In the genomic region with DNA sequence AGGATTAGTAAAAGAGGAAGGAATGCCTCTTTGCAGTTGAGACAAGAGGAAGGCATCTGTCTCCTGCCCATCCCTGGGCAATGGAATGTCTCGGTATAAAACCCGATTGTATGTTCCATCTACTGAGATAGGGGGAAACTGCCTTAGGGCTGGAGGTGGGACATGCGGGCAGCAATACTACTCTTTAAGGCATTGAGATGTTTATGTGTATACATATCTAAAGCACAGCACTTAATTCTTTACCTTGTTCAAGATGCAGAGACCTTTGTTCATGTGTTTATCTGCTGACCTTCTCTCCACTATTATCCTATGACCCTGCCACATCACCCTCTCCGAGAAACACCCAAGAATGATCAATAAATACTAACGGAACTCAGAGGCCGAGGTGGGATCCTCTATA, we compare ENCODE assay signal across 11 cellular contexts. TPM values are rescaled to one million over a fixed set of nuclear protein-coding genes. Genes with fewer than 3 reads are reported as not detected.
"Had no signal": no experiment of that assay in that cellular context is flagged by ENCODE, and none has a peak within 500 bp of the region (broad histone marks: within the 10 kb centered on the region; RNA-seq: fewer than 3 reads in every experiment).

No MANE protein-coding gene starts in this region.

RNA-seq across cellular contexts. Expression of gene TRIM61, which starts 18.7 kb away (rescaled TPM):
- total RNA-seq: PC-3, RPMI7951, SJCRH30, SJSA1, SK-MEL-5 had no signal
- polyA plus RNA-seq: SK-N-SH had no signal

RNA-seq across cellular contexts. Expression of gene TRIM60, which starts 35.7 kb away (rescaled TPM):
- total RNA-seq: OCI-LY7, PC-3, PC-9, Peyer's patch, Right ventricle myocardium inferior, Right ventricle myocardium superior, RPMI7951, SJCRH30, SJSA1, SK-MEL-5 had no signal
- polyA plus RNA-seq: SK-N-SH had no signal

RNA-seq across cellular contexts. Expression of gene TRIM75, which starts 57.5 kb away (rescaled TPM):
- total RNA-seq: OCI-LY7, PC-3, PC-9, Peyer's patch, Right ventricle myocardium inferior, Right ventricle myocardium superior, RPMI7951, SJSA1, SK-MEL-5 had no signal
- polyA plus RNA-seq: SK-N-SH had no signal
